In the genomic region with DNA sequence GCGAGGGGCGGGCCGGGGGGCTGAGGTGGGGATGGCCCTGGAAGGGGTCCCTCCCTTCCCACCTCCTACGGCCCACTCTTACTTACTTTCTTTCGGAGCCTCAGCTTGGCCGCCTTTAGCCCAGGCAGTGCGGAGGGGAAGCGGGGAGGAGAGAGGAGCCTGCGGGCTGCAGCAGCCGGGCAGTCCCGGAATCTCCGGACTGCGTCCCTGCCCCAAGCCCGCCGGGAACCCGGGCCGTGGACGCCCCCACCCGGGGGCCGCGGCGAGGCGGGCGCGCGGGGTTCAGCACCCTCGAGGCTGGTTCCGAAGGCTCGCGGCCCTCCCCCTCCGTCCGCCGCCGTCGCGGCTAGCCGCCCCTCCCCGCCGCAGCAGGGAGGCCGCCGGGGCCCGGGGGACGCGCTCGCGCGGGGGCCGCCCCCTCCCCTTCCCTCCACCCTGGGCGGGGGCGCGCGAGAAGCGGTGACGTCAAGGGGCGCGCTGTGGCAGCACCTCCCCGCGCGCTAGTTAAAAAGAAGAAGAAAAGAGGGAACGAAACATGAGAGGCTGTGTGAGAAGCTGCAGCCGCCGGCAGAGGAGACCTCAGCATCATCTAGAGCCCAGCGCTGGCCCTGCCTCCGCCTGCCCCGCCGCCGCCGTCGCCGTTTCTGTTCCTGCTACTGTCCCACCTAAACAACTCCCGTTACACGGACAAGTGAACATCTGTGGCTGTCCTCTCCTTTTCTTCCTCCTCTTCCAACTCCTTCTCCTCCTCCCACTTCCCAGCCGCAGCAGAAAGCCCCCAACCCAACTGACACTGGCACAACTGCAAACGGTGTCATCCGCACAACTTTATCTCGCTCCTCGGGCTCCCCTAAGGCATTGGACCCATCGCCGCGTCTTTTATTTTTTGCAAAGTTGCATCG, we compare ENCODE assay signal across 8 cellular contexts. TPM values are rescaled to one million over a fixed set of nuclear protein-coding genes. Genes with fewer than 3 reads are reported as not detected.
DNase-seq lines count a peak whose midpoint lies in the region; ATAC-seq and TF ChIP-seq lines count a peak whose summit lies in the region.

A gene with protein sequence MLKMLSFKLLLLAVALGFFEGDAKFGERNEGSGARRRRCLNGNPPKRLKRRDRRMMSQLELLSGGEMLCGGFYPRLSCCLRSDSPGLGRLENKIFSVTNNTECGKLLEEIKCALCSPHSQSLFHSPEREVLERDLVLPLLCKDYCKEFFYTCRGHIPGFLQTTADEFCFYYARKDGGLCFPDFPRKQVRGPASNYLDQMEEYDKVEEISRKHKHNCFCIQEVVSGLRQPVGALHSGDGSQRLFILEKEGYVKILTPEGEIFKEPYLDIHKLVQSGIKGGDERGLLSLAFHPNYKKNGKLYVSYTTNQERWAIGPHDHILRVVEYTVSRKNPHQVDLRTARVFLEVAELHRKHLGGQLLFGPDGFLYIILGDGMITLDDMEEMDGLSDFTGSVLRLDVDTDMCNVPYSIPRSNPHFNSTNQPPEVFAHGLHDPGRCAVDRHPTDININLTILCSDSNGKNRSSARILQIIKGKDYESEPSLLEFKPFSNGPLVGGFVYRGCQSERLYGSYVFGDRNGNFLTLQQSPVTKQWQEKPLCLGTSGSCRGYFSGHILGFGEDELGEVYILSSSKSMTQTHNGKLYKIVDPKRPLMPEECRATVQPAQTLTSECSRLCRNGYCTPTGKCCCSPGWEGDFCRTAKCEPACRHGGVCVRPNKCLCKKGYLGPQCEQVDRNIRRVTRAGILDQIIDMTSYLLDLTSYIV (plus strand): TSS at position 536 of the 902 bp plus-strand sequence. CDS start 520 bp downstream, outside the sequence.

- no peak within 1 kb of the TSS for H3K23ac ChIP-seq in mesendoderm (ENCODE audit: low read length)

- H3K4me1 Mint-ChIP-seq in WTC11, result peaks cover 42% of the 10 kb centered on the region

- POLR2A ChIA-PET in WTC11 (lab: Charles Lee), result interaction anchor here (0.6 kb wide), 1 partner anchor 452 kb away, joined by 3 read pairs; a partner anchor contains a TSS

- no peak within 1 kb of the TSS for H3K27ac Mint-ChIP-seq in WTC11

- peaks cover 96% of the 10 kb centered on the region for H3K27me3 Mint-ChIP-seq in WTC11 (ENCODE audit: low read depth)

- peak within 1 kb of the TSS; percentile 81 for H3K4me3 Mint-ChIP-seq in WTC11

- no peaks in the 10 kb centered on the region for H3K9me3 ChIP-seq in thoracic aorta

- no peak within 1 kb of the TSS for H2BK5ac ChIP-seq in mesendoderm (ENCODE audit: low read length)

- peak; percentile 61 for ATAC-seq in WTC11
- ATAC-seq in thoracic aorta (ENCODE audit: insufficient number of reproducible peaks, low FRiP score, low read depth), result no peak
- ATAC-seq in GM21515 (IDR thresholded peaks at IDR 0.05; ENCODE audit: unreplicated experiment), result no peak

- peak; percentile 24 for DNase-seq in activated T-cell treated with anti-CD3 and anti-CD28 coated beads, Interleukin-2, amount 50 U/mL, for 1 hour
- DNase-seq in activated T-cell treated with anti-CD3 and anti-CD28 coated beads for 4 hours, result no peak
- peak; percentile 82 for DNase-seq in HT1080 (ENCODE audit: low read depth)
- DNase-seq in WTC11 (ENCODE audit: low spot score), result peak; percentile 46
- peak; percentile 17 to 29 for DNase-seq in erythroblast (lab: John Stamatoyannopoulos, UW)
- peak; percentile 61 for DNase-seq in mesendoderm
- DNase-seq in thoracic aorta (ENCODE audit: low spot score), result no peak

- peaks cover 15% of the 10 kb centered on the region for H3K27me3 ChIP-seq in mesendoderm (ENCODE audit: insufficient read depth, low read length, poor library complexity)
- no peaks in the 10 kb centered on the region for H3K27me3 ChIP-seq in thoracic aorta (replicated peaks; ENCODE audit: insufficient read depth)

- H3K36me3 Mint-ChIP-seq in WTC11, result no peaks in the 10 kb centered on the region

- CTCF ChIA-PET in WTC11 (lab: Charles Lee), result no interaction called here

- H3K9me3 Mint-ChIP-seq in WTC11, result no peaks in the 10 kb centered on the region

- peak within 1 kb of the TSS; percentile 31 for H3K4me3 ChIP-seq in mesendoderm (ENCODE audit: low read length)
- peak within 1 kb of the TSS; percentile 76 for H3K4me3 ChIP-seq in thoracic aorta

- no peak within 1 kb of the TSS for H4K5ac ChIP-seq in mesendoderm (ENCODE audit: low read length)

- no CpG with 5 or more reads among the region's 81 CpGs for WGBS in mesendoderm (ENCODE audit: extremely low coverage, insufficient coverage, low lambda C conversion rate)

- H3K18ac ChIP-seq in mesendoderm (ENCODE audit: low read length), result peak within 1 kb of the TSS; percentile 64

- H2BK15ac ChIP-seq in mesendoderm (replicated peaks; ENCODE audit: low read depth), result no peak within 1 kb of the TSS

- H2AK5ac ChIP-seq in mesendoderm (ENCODE audit: low read length), result no peak within 1 kb of the TSS

- no peaks in the 10 kb centered on the region for H3K79me1 ChIP-seq in mesendoderm (ENCODE audit: low read length)

- H3K79me2 ChIP-seq in mesendoderm (ENCODE audit: control insufficient read depth, insufficient read depth, low read length), result no peaks in the 10 kb centered on the region

- H3K27ac ChIP-seq in mesendoderm (ENCODE audit: low read depth, low read length) (no peak within 1 kb of the TSS), thoracic aorta (no peak within 1 kb of the TSS)

- H3K4ac ChIP-seq in mesendoderm (ENCODE audit: low read depth, low read length), result no peak within 1 kb of the TSS

- H3K9ac ChIP-seq in mesendoderm (ENCODE audit: low read length), result peak within 1 kb of the TSS; percentile 49

- H3K4me2 ChIP-seq in mesendoderm (ENCODE audit: low read length), result peak within 1 kb of the TSS; percentile 76

- H3K36me3 ChIP-seq in mesendoderm (ENCODE audit: control insufficient read depth, insufficient read depth, low read length), result no peaks in the 10 kb centered on the region
- H3K36me3 ChIP-seq in thoracic aorta, result no peaks in the 10 kb centered on the region

- H3K4me1 ChIP-seq in mesendoderm (ENCODE audit: control insufficient read depth, low read depth, low read length) (no peaks in the 10 kb centered on the region), thoracic aorta (ENCODE audit: control insufficient read depth in 1 of 2, low read depth in 2 of 2) (peaks cover 9 to 13% of the 10 kb centered on the region in 2 donors)

- peak within 1 kb of the TSS; percentile 71 for H3K56ac ChIP-seq in mesendoderm (ENCODE audit: low read length)

- H2BK120ac ChIP-seq in mesendoderm (ENCODE audit: low read depth, low read length), result no peak within 1 kb of the TSS

- TF ChIP-seq CTCF in WTC11 (IDR thresholded peaks at IDR 0.05) (no peak), thoracic aorta (IDR thresholded peaks at IDR 0.05) (no peak)

- H4K8ac ChIP-seq in mesendoderm (ENCODE audit: low read depth, low read length), result no peak within 1 kb of the TSS

- TF ChIP-seq POLR2A in erythroblast (IDR thresholded peaks at IDR 0.05; ENCODE audit: low read length), result no peak

TF ChIP-seq in WTC11, 78 proteins besides CTCF, POLR2A, EP300 and RAD21 (continues in another document):
- TF ChIP-seq, protein P1, sequence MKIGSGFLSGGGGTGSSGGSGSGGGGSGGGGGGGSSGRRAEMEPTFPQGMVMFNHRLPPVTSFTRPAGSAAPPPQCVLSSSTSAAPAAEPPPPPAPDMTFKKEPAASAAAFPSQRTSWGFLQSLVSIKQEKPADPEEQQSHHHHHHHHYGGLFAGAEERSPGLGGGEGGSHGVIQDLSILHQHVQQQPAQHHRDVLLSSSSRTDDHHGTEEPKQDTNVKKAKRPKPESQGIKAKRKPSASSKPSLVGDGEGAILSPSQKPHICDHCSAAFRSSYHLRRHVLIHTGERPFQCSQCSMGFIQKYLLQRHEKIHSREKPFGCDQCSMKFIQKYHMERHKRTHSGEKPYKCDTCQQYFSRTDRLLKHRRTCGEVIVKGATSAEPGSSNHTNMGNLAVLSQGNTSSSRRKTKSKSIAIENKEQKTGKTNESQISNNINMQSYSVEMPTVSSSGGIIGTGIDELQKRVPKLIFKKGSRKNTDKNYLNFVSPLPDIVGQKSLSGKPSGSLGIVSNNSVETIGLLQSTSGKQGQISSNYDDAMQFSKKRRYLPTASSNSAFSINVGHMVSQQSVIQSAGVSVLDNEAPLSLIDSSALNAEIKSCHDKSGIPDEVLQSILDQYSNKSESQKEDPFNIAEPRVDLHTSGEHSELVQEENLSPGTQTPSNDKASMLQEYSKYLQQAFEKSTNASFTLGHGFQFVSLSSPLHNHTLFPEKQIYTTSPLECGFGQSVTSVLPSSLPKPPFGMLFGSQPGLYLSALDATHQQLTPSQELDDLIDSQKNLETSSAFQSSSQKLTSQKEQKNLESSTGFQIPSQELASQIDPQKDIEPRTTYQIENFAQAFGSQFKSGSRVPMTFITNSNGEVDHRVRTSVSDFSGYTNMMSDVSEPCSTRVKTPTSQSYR (CRISPR knock-in tag; IDR thresholded peaks at IDR 0.05), result no peak
- TF ChIP-seq, protein P2, sequence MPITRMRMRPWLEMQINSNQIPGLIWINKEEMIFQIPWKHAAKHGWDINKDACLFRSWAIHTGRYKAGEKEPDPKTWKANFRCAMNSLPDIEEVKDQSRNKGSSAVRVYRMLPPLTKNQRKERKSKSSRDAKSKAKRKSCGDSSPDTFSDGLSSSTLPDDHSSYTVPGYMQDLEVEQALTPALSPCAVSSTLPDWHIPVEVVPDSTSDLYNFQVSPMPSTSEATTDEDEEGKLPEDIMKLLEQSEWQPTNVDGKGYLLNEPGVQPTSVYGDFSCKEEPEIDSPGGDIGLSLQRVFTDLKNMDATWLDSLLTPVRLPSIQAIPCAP (CRISPR knock-in tag; IDR thresholded peaks at IDR 0.05), result no peak
- no peak for TF ChIP-seq ZNF121 (CRISPR knock-in tag; IDR thresholded peaks at IDR 0.05)

RNA-seq across cellular contexts. Expression of the gene that starts here (rescaled TPM):
- total RNA-seq in HT1080 (2014; rRNA removed; shearing (Covaris generic)), result 36.9 and 48.8 TPM in 2 replicates
- 62.8 and 90.6 TPM in 2 replicates for polyA plus RNA-seq in HT1080 (2015; cell fraction: cytosol; rRNA removed)
- polyA plus RNA-seq in HT1080 (2015; cell fraction: nucleus; rRNA removed), result 232 and 251 TPM in 2 replicates
- total RNA-seq in WTC11 (2021) (0.14 to 0.27 TPM (median 0.22 TPM) in 3 replicates), thoracic aorta (under 1 TPM; 0.49 to 0.54 TPM)
- polyA plus RNA-seq in mesendoderm (2013, experiment 1 of 2), result 0.32 TPM
- polyA plus RNA-seq in mesendoderm (2013, experiment 2 of 2), result 0.32 TPM

Comparison
In these comparisons a context has a peak if more than half of its experiments do, and no peak if none do; other contexts are left out.
1. RNA of the gene that starts here (total RNA-seq): 36.9 to 48.8 TPM in HT1080; 0.49 to 0.54 TPM in thoracic aorta and 0.14 to 0.27 TPM in WTC11; every median in the first group is over 10 times any median in the second.
2. DNase-seq: peak in activated T-cell treated with anti-CD3 and anti-CD28 coated beads, Interleukin-2, amount 50 U/mL, for 1 hour (single experiment), HT1080 (single experiment), erythroblast (2 of 2) and mesendoderm (single experiment); none in activated T-cell treated with anti-CD3 and anti-CD28 coated beads for 4 hours (single experiment) and thoracic aorta (single experiment).
3. Peak in DNase-seq and ATAC-seq in WTC11; RNA of the gene not detected or under 1 TPM.